In genomic region chr3:24850245-24850644, GRCh38 we compare ENCODE assay signal across 19 cellular contexts.
"Had no signal": no experiment of that assay in that cellular context is flagged by ENCODE, and none has a peak within 500 bp of the region (broad histone marks: within the 10 kb centered on the region; RNA-seq: fewer than 3 reads in every experiment).

No MANE protein-coding gene starts in this region.

- H3K27me3 ChIP-seq: MG63 had no signal

- DNase-seq: KBM-7, MG63, NCI-H1092 treated with DMSO at 0.1 percent for 48 hours, NCI-H1436, NCI-H187, NCI-H2029, NCI-H2081 treated with DMSO at 0.1 percent for 48 hours, NCI-H2171, NCI-H226, NCI-H446, NCI-H510A, NCI-H524 treated with DMSO at 0.1 percent for 48 hours, NCI-H69, NCI-H774, Right ventricle myocardium superior, RPMI8226, SK-N-SH had no signal

- FAIRE-seq: HTR-8/SVneo, RCC 7860 had no signal

- H3K9me3 ChIP-seq: MG63, SK-N-SH had no signal

- H3K36me3 ChIP-seq: MG63 had no signal

- H3K4me3 ChIP-seq: MG63 had no signal
